ENCODE assay signal across 22 cellular contexts in the genomic region with DNA sequence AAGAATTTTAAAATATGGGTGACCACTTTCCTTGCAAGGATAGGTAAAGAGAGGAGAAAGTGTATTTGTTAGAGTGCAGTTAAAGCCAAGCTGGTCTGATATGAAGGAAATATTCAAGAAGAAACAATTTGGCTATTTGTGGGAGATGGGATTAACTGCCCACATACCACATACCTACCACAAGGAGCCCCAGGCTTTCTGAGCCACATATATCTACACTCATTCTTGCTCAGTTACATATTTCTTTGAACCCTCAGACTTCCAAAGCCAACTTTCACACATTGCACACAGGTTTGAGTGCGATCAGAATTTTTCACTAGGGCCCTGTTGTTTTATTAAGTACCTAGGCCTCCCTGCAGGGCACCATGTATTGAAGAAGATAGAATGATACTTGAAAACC.
DNase-seq lines count a peak whose midpoint lies in the region; ATAC-seq and TF ChIP-seq lines count a peak whose summit lies in the region.
"Had no signal": no experiment of that assay in that cellular context is flagged by ENCODE, and none has a peak within 500 bp of the region (broad histone marks: within the 10 kb centered on the region; RNA-seq: fewer than 3 reads in every experiment).

No MANE protein-coding gene starts in this region.

- H3K9me3 Mint-ChIP-seq in dendritic cell treated with granulocyte-macrophage colony-stimulating factor and Interleukin-4, amounts not matched to agents 40 ng/mL and 50 ng/mL, for 4 days: no peaks in the 10 kb centered on the region
- H3K9me3 Mint-ChIP-seq: activated CD4-positive, alpha-beta memory T cell treated with anti-CD3 and anti-CD28 coated beads, Interleukin-2, amount 10 ng/mL, durations not matched to agents 7 days and 5 days; activated T-helper 17 cell treated with anti-CD3 and anti-CD28 coated beads, Interleukin-2, amount 50 U/mL, for 72 hours; natural killer cell treated with Interleukin-12 subunit alpha and Interleukin-12 subunit beta and Interleukin-15 and Interleukin-18, amount 100 ng/mL, for 72 hours had no signal

- no peak for DNase-seq in BJ (ENCODE audit: low read depth)
- peak; percentile 55 for DNase-seq in NCI-H226
- peak; percentile 63 for DNase-seq in myocyte (ENCODE audit: low read depth)
- DNase-seq in NCI-H1436 treated with DMSO at 0.1 percent for 48 hours (lab: John Stamatoyannopoulos, UW): no peak
- DNase-seq in activated CD4-positive, alpha-beta T cell treated with anti-CD3 and anti-CD28 coated beads for 1 hour: no peak
- DNase-seq: activated CD4-positive, alpha-beta memory T cell treated with anti-CD3 and anti-CD28 coated beads, Interleukin-2, amount 10 ng/mL, durations not matched to agents 7 days and 5 days; amniotic stem cell; DMS153; H7; left ventricle myocardium superior; NCI-H1105 treated with DMSO at 0.1 percent for 48 hours; NCI-H510A; stimulated activated CD4-positive, alpha-beta T cell treated with anti-CD3 and anti-CD28 coated beads, Interleukin-4, amount 100 ng/mL, for 1 hour; transverse colon had no signal

- H3K36me3 Mint-ChIP-seq in dendritic cell treated with granulocyte-macrophage colony-stimulating factor and Interleukin-4, amounts not matched to agents 40 ng/mL and 50 ng/mL, for 4 days (ENCODE audit: low read depth): no peaks in the 10 kb centered on the region
- H3K36me3 Mint-ChIP-seq: natural killer cell treated with Interleukin-12 subunit alpha and Interleukin-12 subunit beta and Interleukin-15 and Interleukin-18, amount 100 ng/mL, for 72 hours had no signal

- H3K4me3 ChIP-seq in BJ (ENCODE audit: low read depth, low read length): no peak overlapping the region
- H3K4me3 ChIP-seq: BLaER1, esophagus muscularis mucosa, K562, transverse colon had no signal

- peak; percentile 41; the same call in 1 of the 2 replicates for TF ChIP-seq CTCF in BJ (IDR thresholded peaks at IDR 0.05; ENCODE audit: insufficient read depth, low read depth, low read length)

- H3K27ac Mint-ChIP-seq in dendritic cell treated with granulocyte-macrophage colony-stimulating factor and Interleukin-4, amounts not matched to agents 40 ng/mL and 50 ng/mL, for 4 days: peak overlapping the region; percentile 30
- H3K27ac Mint-ChIP-seq: activated CD4-positive, alpha-beta memory T cell treated with anti-CD3 and anti-CD28 coated beads, Interleukin-2, amount 10 ng/mL, durations not matched to agents 7 days and 5 days; activated T-helper 17 cell treated with anti-CD3 and anti-CD28 coated beads, Interleukin-2, amount 50 U/mL, for 72 hours had no signal

- H3K27me3 Mint-ChIP-seq in dendritic cell treated with granulocyte-macrophage colony-stimulating factor and Interleukin-4, amounts not matched to agents 40 ng/mL and 50 ng/mL, for 4 days: no peaks in the 10 kb centered on the region
- H3K27me3 Mint-ChIP-seq: activated CD4-positive, alpha-beta memory T cell treated with anti-CD3 and anti-CD28 coated beads, Interleukin-2, amount 10 ng/mL, durations not matched to agents 7 days and 5 days; activated T-helper 17 cell treated with anti-CD3 and anti-CD28 coated beads, Interleukin-2, amount 50 U/mL, for 72 hours; natural killer cell treated with Interleukin-12 subunit alpha and Interleukin-12 subunit beta and Interleukin-15 and Interleukin-18, amount 100 ng/mL, for 72 hours had no signal

- intact Hi-C loops in dendritic cell treated with granulocyte-macrophage colony-stimulating factor and Interleukin-4, amounts not matched to agents 40 ng/mL and 50 ng/mL, for 4 days (cut with micrococcal nuclease): no loop called here

- H3K4me3 Mint-ChIP-seq in dendritic cell treated with granulocyte-macrophage colony-stimulating factor and Interleukin-4, amounts not matched to agents 40 ng/mL and 50 ng/mL, for 4 days: no peak overlapping the region
- H3K4me3 Mint-ChIP-seq: activated CD4-positive, alpha-beta memory T cell treated with anti-CD3 and anti-CD28 coated beads, Interleukin-2, amount 10 ng/mL, durations not matched to agents 7 days and 5 days; activated T-helper 17 cell treated with anti-CD3 and anti-CD28 coated beads, Interleukin-2, amount 50 U/mL, for 72 hours; natural killer cell treated with Interleukin-12 subunit alpha and Interleukin-12 subunit beta and Interleukin-15 and Interleukin-18, amount 100 ng/mL, for 72 hours had no signal

- POLR2A ChIA-PET in BJ (lab: Charles Lee): no interaction called here

- H3K4me1 Mint-ChIP-seq in dendritic cell treated with granulocyte-macrophage colony-stimulating factor and Interleukin-4, amounts not matched to agents 40 ng/mL and 50 ng/mL, for 4 days (ENCODE audit: low read depth): peaks cover 51% of the 10 kb centered on the region
- H3K4me1 Mint-ChIP-seq: activated CD4-positive, alpha-beta memory T cell treated with anti-CD3 and anti-CD28 coated beads, Interleukin-2, amount 10 ng/mL, durations not matched to agents 7 days and 5 days; activated T-helper 17 cell treated with anti-CD3 and anti-CD28 coated beads, Interleukin-2, amount 50 U/mL, for 72 hours had no signal

- H3K36me3 ChIP-seq in BJ (ENCODE audit: control insufficient read depth, insufficient read depth, low read length): no peaks in the 10 kb centered on the region
- H3K36me3 ChIP-seq: BLaER1, esophagus muscularis mucosa, transverse colon had no signal

- no peak for ATAC-seq in GM18909 (IDR thresholded peaks at IDR 0.05; ENCODE audit: poor library complexity, unreplicated experiment)
- ATAC-seq in GM21619 (IDR thresholded peaks at IDR 0.05; ENCODE audit: unreplicated experiment): no peak
- ATAC-seq: K562; left ventricle myocardium superior; natural killer cell treated with Interleukin-12 subunit alpha and Interleukin-12 subunit beta and Interleukin-15 and Interleukin-18, amount 100 ng/mL, for 72 hours had no signal

- no peaks in the 10 kb centered on the region for H3K27me3 ChIP-seq in BJ (ENCODE audit: control insufficient read depth, insufficient read depth, low read length)
- H3K27me3 ChIP-seq: BLaER1, esophagus muscularis mucosa, transverse colon had no signal

- CTCF ChIA-PET in BJ (lab: Yijun Ruan, JAX): interaction anchor here (1.8 to 2.3 kb wide), 2 partner anchors 14 to 55 kb away, joined by 4 to 6 read pairs; no protein-coding TSS in a partner anchor

Comparison
In these comparisons a context has a peak if more than half of its experiments do, and no peak if none do; other contexts are left out.
1. DNase-seq: peak in NCI-H226 (single experiment) and myocyte (single experiment); none in BJ (single experiment), NCI-H1436 treated with DMSO at 0.1 percent for 48 hours (single experiment) and activated CD4-positive, alpha-beta T cell treated with anti-CD3 and anti-CD28 coated beads for 1 hour (single experiment).